In genomic region chr1:10785855-10786638, GRCh38 we compare ENCODE assay signal across 12 cellular contexts.
"Had no signal": no experiment of that assay in that cellular context is flagged by ENCODE, and none has a peak within 500 bp of the region (broad histone marks: within the 10 kb centered on the region; RNA-seq: fewer than 3 reads in every experiment).

No MANE protein-coding gene starts in this region.

- H3K27ac ChIP-seq: epithelial cell of prostate, gastroesophageal sphincter, neutrophil had no signal

- DNase-seq: activated B cell treated with CpG ODN at 0.5 μM for 24 hours; activated CD4-positive, alpha-beta T cell treated with anti-CD3 and anti-CD28 coated beads, Interleukin-2, amount 10 ng/mL, durations not matched to agents 24 days and 14 days; activated naive CD4-positive, alpha-beta T cell treated with anti-CD3 and anti-CD28 coated beads, Interleukin-2, amount 10 ng/mL, durations not matched to agents 7 days and 5 days; effector memory CD8-positive, alpha-beta T cell; kidney glomerular epithelial cell; SK-N-SH; stimulated activated CD4-positive, alpha-beta T cell treated with anti-CD3 and anti-CD28 coated beads, Interleukin-12 subunit alpha, Interleukin-12 subunit beta, amount 100 ng/mL, for 4 hours; stimulated activated naive CD4-positive, alpha-beta T cell treated with Interleukin-2 at 50 U/mL for 16 hours had no signal

- H3K4me3 ChIP-seq: gastroesophageal sphincter had no signal

- ATAC-seq: effector memory CD8-positive, alpha-beta T cell; gastroesophageal sphincter; sciatic nerve had no signal

- H3K36me3 ChIP-seq: gastroesophageal sphincter, neutrophil had no signal

- H3K9me3 ChIP-seq: gastroesophageal sphincter, neutrophil, SK-N-SH had no signal

- H3K9ac ChIP-seq: SK-N-SH had no signal
